8 cellular contexts compared by ENCODE assay signal in the genomic region with DNA sequence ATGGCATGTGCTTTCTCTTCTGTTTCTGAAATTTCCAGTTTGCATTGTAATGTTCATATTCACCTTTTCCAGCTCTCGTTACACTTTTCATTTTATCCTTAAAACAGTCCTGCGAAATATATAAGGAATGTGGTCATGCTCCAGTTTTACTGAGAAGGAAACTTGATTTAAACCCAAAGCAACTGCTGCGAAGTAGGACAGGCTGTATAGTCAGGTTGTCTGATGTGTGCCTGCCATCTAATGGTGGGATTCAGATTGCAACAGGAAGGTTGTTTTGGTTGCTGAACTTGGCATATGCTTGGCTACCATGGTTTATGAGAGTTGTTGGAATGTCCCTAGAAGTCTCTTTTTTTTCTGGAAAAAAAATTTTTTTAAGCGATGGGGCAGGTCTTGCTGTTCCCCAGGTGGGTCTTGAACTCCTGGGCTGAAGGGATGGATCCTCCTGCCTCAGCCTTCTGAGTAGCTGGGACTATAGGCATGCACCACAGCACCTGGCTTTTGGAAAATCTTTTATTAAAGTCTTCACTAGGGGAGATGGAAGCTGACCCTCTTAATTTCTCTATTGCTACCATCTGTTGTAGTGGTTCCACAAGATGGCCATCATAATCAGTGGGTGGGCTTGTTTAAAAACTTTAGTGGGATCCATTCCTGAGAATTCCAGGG.
DNase-seq lines count a peak whose midpoint lies in the region; ATAC-seq and TF ChIP-seq lines count a peak whose summit lies in the region.

No MANE protein-coding gene starts in this region.

- ATAC-seq in GM18909 (IDR thresholded peaks at IDR 0.05; ENCODE audit: poor library complexity, unreplicated experiment) (peak; percentile 88), HG03139 (IDR thresholded peaks at IDR 0.05; ENCODE audit: unreplicated experiment) (peak; percentile 82)

- peak; percentile 99 to 100 for TF ChIP-seq RAD21 in liver (IDR thresholded peaks at IDR 0.05)

- no peaks in the 10 kb centered on the region for H3K27me3 ChIP-seq in liver (ENCODE audit: control insufficient read depth in 4 of 4, insufficient read depth in 4 of 4, low read length in 3 of 4)

- no peaks in the 10 kb centered on the region for H3K9me3 ChIP-seq in liver (ENCODE audit: control insufficient read depth in 4 of 4, low read length in 3 of 4)

- H3K27ac ChIP-seq in liver (ENCODE audit: low read depth in 1 of 2, low read length in 2 of 2) = no peak overlapping the region

- no peaks in the 10 kb centered on the region for H3K36me3 ChIP-seq in liver (ENCODE audit: control insufficient read depth in 4 of 4, insufficient read depth in 3 of 4, low read depth in 1 of 4, low read length in 3 of 4)

- H3K4me3 ChIP-seq in choroid plexus epithelial cell (ENCODE audit: low read depth, low read length) (no peak overlapping the region), liver (ENCODE audit: low read depth in 1 of 3, low read length in 3 of 3) (no peak overlapping the region)

- DNase-seq in C1 segment of cervical spinal cord (lab: John Stamatoyannopoulos, UW) = peak in 11 of 14 donors; percentile 6 to 53 (median 35)
- peak; percentile 77 for DNase-seq in NCI-H2227 treated with DMSO at 0.1 percent for 48 hours (lab: John Stamatoyannopoulos, UW)
- DNase-seq in activated CD4-positive, CD25-positive, alpha-beta regulatory T cell treated with anti-CD3 and anti-CD28 coated beads, Interleukin-2, amount 50 U/mL, for 72 hours = peak; percentile 38
- DNase-seq in choroid plexus epithelial cell (ENCODE audit: low read depth) = peak; percentile 94
- peak; percentile 51 for DNase-seq in stimulated activated CD8-positive, alpha-beta memory T cell treated with anti-CD3 and anti-CD28 coated beads, Interleukin-12 subunit alpha, Interleukin-12 subunit beta, amount 100 ng/mL, for 1 hour (ENCODE audit: low read depth)

- TF ChIP-seq CTCF in choroid plexus epithelial cell (conservative IDR thresholded peaks at IDR 0.05; ENCODE audit: low read depth, low read length) (peak; percentile 94), liver (IDR thresholded peaks at IDR 0.05; ENCODE audit: low read depth, low read length, missing input control) (peak; percentile 95)

- H3K9ac ChIP-seq in liver (ENCODE audit: low read depth in 1 of 2, low read length in 2 of 2) = no peak overlapping the region

- peaks cover 8 to 36% (median 23%) of the 10 kb centered on the region in 4 donors for H3K4me1 ChIP-seq in liver (ENCODE audit: control insufficient read depth in 4 of 4, insufficient read depth in 4 of 4, low read length in 3 of 4)

- WGBS in liver = 5% methylated on average over 4 of the region's 4 CpGs

TF ChIP-seq in liver, 16 proteins besides CTCF, POLR2A, EP300 and RAD21:
- no peak for TF ChIP-seq EGR1 (IDR thresholded peaks at IDR 0.05; ENCODE audit: low read depth in 2 of 2)
- TF ChIP-seq YY1 (IDR thresholded peaks at IDR 0.05) = no peak
- TF ChIP-seq RXRA (IDR thresholded peaks at IDR 0.05) = peak in 1 of 2 donors; percentile 40
- TF ChIP-seq, protein P1, sequence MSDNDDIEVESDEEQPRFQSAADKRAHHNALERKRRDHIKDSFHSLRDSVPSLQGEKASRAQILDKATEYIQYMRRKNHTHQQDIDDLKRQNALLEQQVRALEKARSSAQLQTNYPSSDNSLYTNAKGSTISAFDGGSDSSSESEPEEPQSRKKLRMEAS (IDR thresholded peaks at IDR 0.05) = no peak
- TF ChIP-seq HNF4G (IDR thresholded peaks at IDR 0.05) = no peak
- TF ChIP-seq FOXA1 (IDR thresholded peaks at IDR 0.05) = no peak
- TF ChIP-seq GABPA (IDR thresholded peaks at IDR 0.05 in 1 of 2, conservative IDR thresholded peaks at IDR 0.05 in 1 of 2) = no peak
- TF ChIP-seq JUND (IDR thresholded peaks at IDR 0.05) = no peak
- no peak for TF ChIP-seq SP1 (IDR thresholded peaks at IDR 0.05)
- TF ChIP-seq TAF1 (conservative IDR thresholded peaks at IDR 0.05) = no peak
- TF ChIP-seq, protein P2, sequence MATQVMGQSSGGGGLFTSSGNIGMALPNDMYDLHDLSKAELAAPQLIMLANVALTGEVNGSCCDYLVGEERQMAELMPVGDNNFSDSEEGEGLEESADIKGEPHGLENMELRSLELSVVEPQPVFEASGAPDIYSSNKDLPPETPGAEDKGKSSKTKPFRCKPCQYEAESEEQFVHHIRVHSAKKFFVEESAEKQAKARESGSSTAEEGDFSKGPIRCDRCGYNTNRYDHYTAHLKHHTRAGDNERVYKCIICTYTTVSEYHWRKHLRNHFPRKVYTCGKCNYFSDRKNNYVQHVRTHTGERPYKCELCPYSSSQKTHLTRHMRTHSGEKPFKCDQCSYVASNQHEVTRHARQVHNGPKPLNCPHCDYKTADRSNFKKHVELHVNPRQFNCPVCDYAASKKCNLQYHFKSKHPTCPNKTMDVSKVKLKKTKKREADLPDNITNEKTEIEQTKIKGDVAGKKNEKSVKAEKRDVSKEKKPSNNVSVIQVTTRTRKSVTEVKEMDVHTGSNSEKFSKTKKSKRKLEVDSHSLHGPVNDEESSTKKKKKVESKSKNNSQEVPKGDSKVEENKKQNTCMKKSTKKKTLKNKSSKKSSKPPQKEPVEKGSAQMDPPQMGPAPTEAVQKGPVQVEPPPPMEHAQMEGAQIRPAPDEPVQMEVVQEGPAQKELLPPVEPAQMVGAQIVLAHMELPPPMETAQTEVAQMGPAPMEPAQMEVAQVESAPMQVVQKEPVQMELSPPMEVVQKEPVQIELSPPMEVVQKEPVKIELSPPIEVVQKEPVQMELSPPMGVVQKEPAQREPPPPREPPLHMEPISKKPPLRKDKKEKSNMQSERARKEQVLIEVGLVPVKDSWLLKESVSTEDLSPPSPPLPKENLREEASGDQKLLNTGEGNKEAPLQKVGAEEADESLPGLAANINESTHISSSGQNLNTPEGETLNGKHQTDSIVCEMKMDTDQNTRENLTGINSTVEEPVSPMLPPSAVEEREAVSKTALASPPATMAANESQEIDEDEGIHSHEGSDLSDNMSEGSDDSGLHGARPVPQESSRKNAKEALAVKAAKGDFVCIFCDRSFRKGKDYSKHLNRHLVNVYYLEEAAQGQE (IDR thresholded peaks at IDR 0.05) = no peak
- TF ChIP-seq, protein P3, sequence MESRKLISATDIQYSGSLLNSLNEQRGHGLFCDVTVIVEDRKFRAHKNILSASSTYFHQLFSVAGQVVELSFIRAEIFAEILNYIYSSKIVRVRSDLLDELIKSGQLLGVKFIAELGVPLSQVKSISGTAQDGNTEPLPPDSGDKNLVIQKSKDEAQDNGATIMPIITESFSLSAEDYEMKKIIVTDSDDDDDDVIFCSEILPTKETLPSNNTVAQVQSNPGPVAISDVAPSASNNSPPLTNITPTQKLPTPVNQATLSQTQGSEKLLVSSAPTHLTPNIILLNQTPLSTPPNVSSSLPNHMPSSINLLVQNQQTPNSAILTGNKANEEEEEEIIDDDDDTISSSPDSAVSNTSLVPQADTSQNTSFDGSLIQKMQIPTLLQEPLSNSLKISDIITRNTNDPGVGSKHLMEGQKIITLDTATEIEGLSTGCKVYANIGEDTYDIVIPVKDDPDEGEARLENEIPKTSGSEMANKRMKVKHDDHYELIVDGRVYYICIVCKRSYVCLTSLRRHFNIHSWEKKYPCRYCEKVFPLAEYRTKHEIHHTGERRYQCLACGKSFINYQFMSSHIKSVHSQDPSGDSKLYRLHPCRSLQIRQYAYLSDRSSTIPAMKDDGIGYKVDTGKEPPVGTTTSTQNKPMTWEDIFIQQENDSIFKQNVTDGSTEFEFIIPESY (IDR thresholded peaks at IDR 0.05) = no peak
- TF ChIP-seq FOXA2 (IDR thresholded peaks at IDR 0.05) = no peak
- no peak for TF ChIP-seq NR2F2 (IDR thresholded peaks at IDR 0.05)
- TF ChIP-seq HNF4A (conservative IDR thresholded peaks at IDR 0.05) = peak; percentile 5 to 16
- TF ChIP-seq, protein P4, sequence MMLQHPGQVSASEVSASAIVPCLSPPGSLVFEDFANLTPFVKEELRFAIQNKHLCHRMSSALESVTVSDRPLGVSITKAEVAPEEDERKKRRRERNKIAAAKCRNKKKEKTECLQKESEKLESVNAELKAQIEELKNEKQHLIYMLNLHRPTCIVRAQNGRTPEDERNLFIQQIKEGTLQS (IDR thresholded peaks at IDR 0.05) = no peak

Comparison
In these comparisons a context has a peak if more than half of its experiments do, and no peak if none do; other contexts are left out.
1. DNase-seq: peak in every context shown above with its lines; median percentile 94 in choroid plexus epithelial cell; 77 in NCI-H2227 treated with DMSO at 0.1 percent for 48 hours; 51 in stimulated activated CD8-positive, alpha-beta memory T cell treated with anti-CD3 and anti-CD28 coated beads, Interleukin-12 subunit alpha, Interleukin-12 subunit beta, amount 100 ng/mL, for 1 hour; 38 in activated CD4-positive, CD25-positive, alpha-beta regulatory T cell treated with anti-CD3 and anti-CD28 coated beads, Interleukin-2, amount 50 U/mL, for 72 hours; 35 in C1 segment of cervical spinal cord.